Comparison of ENCODE assay signal across 8 cellular contexts in the genomic region with DNA sequence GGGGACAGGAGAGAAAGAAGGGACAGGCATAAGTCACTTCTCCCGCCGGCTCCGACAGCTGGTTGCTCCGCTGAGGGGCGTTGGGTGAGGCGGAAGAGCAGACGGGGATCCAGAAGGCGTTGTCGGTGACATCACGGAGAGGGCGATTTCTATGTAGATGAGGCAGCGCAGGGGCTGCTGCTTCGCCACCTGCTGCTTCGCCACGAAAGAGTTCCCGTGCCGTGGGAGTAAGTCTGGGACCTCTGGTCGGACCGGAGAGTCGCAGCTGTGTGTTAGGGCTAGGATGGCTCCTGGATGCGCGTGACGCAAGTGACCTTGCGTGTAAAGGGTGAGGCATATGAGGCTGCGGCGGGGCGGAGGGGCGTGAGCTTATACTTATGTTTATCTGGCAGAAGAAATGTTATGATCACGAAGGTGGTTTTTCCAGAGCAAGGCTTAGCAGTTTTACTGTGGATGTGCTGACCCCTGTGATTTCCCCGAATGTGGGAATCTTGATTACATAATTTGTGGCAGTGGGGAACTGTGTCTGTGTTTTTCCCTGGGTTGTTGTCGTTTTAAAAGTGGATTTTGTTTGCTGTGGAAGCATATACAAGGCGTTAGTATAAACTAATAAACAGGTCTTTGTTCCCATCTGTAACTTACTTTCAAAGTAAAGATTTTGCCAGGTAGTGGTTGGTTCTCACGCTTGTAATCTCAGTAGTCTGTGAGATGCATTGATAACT. TPM values are rescaled to one million over a fixed set of nuclear protein-coding genes. Genes with fewer than 3 reads are reported as not detected.
DNase-seq lines count a peak whose midpoint lies in the region; ATAC-seq and TF ChIP-seq lines count a peak whose summit lies in the region.
"Not testable (repeated sequence)": the region's sequence is repeated elsewhere in the genome, so short reads cannot be mapped to it uniquely, and the experiment has no call there.

No MANE protein-coding gene starts in this region.

- not testable (repeated sequence) for H3K27me3 Mint-ChIP-seq in CD8-positive, alpha-beta memory T cell

- peak overlapping the region; percentile 57 for H2AFZ ChIP-seq in OCI-LY3 (ENCODE audit: low read depth, low read length)

- H3K4me3 ChIP-seq in CD8-positive, alpha-beta memory T cell (ENCODE audit: low read length) = peak overlapping the region; percentile 44
- peak overlapping the region; percentile 75 for H3K4me3 ChIP-seq in OCI-LY3 (ENCODE audit: low read length)
- peak overlapping the region; percentile 44 for H3K4me3 ChIP-seq in mononuclear cell (ENCODE audit: low read length)

- not testable (repeated sequence) for H3K27me3 ChIP-seq in CD8-positive, alpha-beta memory T cell (ENCODE audit: insufficient read depth, low read length, poor library complexity, severe bottlenecking); OCI-LY3 (ENCODE audit: low read depth, low read length); mononuclear cell (ENCODE audit: insufficient read depth, low read length)

- H3K9ac ChIP-seq in OCI-LY3 (ENCODE audit: low read length) = peak overlapping the region; percentile 78

- H3K4me2 ChIP-seq in OCI-LY3 (ENCODE audit: low read length) = peak overlapping the region; percentile 63

- peak; percentile 53 for ATAC-seq in HG03521 (IDR thresholded peaks at IDR 0.05; ENCODE audit: unreplicated experiment)

- DNase-seq in CD8-positive, alpha-beta memory T cell = peak; percentile 67 to 91 (median 81)
- DNase-seq in GM20000 (ENCODE audit: low spot score) (peak; percentile 32), activated T-cell treated with anti-CD3 and anti-CD28 coated beads for 48 hours (ENCODE audit: low read depth) (peak; percentile 65)
- DNase-seq in epithelial cell of prostate (ENCODE audit: low read depth, low spot score) = not testable (repeated sequence)
- peak; percentile 50 for DNase-seq in stimulated activated CD8-positive, alpha-beta memory T cell treated with anti-CD3 and anti-CD28 coated beads, Interleukin-12 subunit alpha, Interleukin-12 subunit beta, amount 100 ng/mL, for 1 hour (ENCODE audit: low read depth)

- CTCF ChIA-PET in CD8-positive, alpha-beta memory T cell (lab: Charles Lee) = interaction anchor here (0.6 kb wide), 1 partner anchor 92 kb away, joined by 3 read pairs; no protein-coding TSS in a partner anchor

- H3K4me1 Mint-ChIP-seq in CD8-positive, alpha-beta memory T cell = peaks cover 24 to 51% (median 28%) of the 10 kb centered on the region in 3 donors

- H3K36me3 ChIP-seq in CD8-positive, alpha-beta memory T cell (ENCODE audit: insufficient read depth, low read length); OCI-LY3 (replicated peaks; ENCODE audit: low read depth, low read length): not testable (repeated sequence)

- peaks cover 0 to 14% (median 0%) of the 10 kb centered on the region in 3 donors for H3K36me3 Mint-ChIP-seq in CD8-positive, alpha-beta memory T cell

- H3K27ac ChIP-seq in CD8-positive, alpha-beta memory T cell (ENCODE audit: low read depth, low read length) = peak overlapping the region; percentile 93
- H3K27ac ChIP-seq in OCI-LY3 (ENCODE audit: low read length) (peak overlapping the region; percentile 57), epithelial cell of prostate (peak overlapping the region; percentile 33)

- not testable (repeated sequence) for H4K20me1 ChIP-seq in OCI-LY3 (ENCODE audit: insufficient read depth, low read length)

- POLR2A ChIA-PET in CD8-positive, alpha-beta memory T cell (lab: Charles Lee) = not testable (repeated sequence)

- H3K9me3 Mint-ChIP-seq in CD8-positive, alpha-beta memory T cell = not testable (repeated sequence)

- H3K27ac Mint-ChIP-seq in CD8-positive, alpha-beta memory T cell = peak overlapping the region; percentile 98 to 100 (median 100)

- not testable (repeated sequence) for H3K4me1 ChIP-seq in CD8-positive, alpha-beta memory T cell (ENCODE audit: insufficient read depth, low read length); OCI-LY3 (ENCODE audit: low read length); mononuclear cell (ENCODE audit: insufficient read depth, low read length)

- H3K79me2 ChIP-seq in OCI-LY3 (ENCODE audit: low read length) = not testable (repeated sequence)

- H3K9me3 ChIP-seq in CD8-positive, alpha-beta memory T cell (ENCODE audit: low read length); OCI-LY3 (ENCODE audit: insufficient read depth, low read length); mononuclear cell (ENCODE audit: low read depth, low read length): not testable (repeated sequence)

- H3K4me3 Mint-ChIP-seq in CD8-positive, alpha-beta memory T cell = peak overlapping the region; percentile 82 to 96 (median 93)

- TF ChIP-seq CTCF in GM20000 (IDR thresholded peaks at IDR 0.05; ENCODE audit: extremely low read depth, missing control alignments); OCI-LY3 (IDR thresholded peaks at IDR 0.05; ENCODE audit: low read depth, low read length): not testable (repeated sequence)

RNA-seq across cellular contexts. Expression of gene PPIAL4A, which starts 52.8 kb away (rescaled TPM):
- not detected for total RNA-seq in CD8-positive, alpha-beta memory T cell
- polyA plus RNA-seq in CD8-positive, alpha-beta memory T cell = not detected
- total RNA-seq in mononuclear cell = not detected

Comparison
In these comparisons a context has a peak if more than half of its experiments do, and no peak if none do; other contexts are left out.
1. H3K27ac ChIP-seq: peak in every context shown above with its lines; median percentile 93 in CD8-positive, alpha-beta memory T cell; 57 in OCI-LY3; 33 in epithelial cell of prostate.